In the genomic region with DNA sequence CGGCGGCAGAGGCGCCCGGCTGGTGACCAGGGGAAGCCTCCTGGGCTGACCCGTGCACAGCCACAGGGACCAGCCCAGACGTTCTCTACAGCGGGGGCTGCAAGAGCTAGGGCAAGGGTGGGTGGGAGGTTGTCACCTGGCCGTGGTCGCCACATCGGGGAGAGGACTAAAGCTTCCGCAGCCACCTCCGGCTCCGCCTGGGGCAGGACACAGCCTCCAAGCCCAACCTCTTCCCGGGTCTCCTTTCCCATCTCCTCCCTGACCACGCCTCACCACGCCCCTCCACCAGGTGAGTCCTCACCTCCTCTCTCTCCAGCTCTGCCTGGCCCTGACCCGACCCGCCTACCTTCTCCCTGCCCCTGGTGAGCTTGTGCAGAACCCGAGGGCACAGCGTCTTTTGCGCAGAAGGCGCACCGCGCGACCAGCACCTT, we compare ENCODE assay signal across 20 cellular contexts.
DNase-seq lines count a peak whose midpoint lies in the region; ATAC-seq and TF ChIP-seq lines count a peak whose summit lies in the region.
"Had no signal": no experiment of that assay in that cellular context is flagged by ENCODE, and none has a peak within 500 bp of the region (broad histone marks: within the 10 kb centered on the region; RNA-seq: fewer than 3 reads in every experiment).

No MANE protein-coding gene starts in this region.

- H3K79me2 ChIP-seq in GM23338 (replicated peaks; ENCODE audit: insufficient read depth), result no peaks in the 10 kb centered on the region

- DNase-seq in GM23338 (ENCODE audit: low spot score) (no peak), NCI-H510A (lab: John Stamatoyannopoulos, UW) (peak; percentile 58), iPS-NIHi11 (ENCODE audit: low spot score) (peak; percentile 26)
- no peak for DNase-seq in stimulated activated CD4-positive, alpha-beta T cell treated with anti-CD3 and anti-CD28 coated beads, Interleukin-12 subunit alpha, Interleukin-12 subunit beta, amount 100 ng/mL, for 4 hours
- DNase-seq in effector memory CD8-positive, alpha-beta T cell, result no peak
- DNase-seq: Calu3; CD8-positive, alpha-beta memory T cell; DMS153; GDM1; GOT3; KG1; NCI-H1092 treated with DMSO at 0.1 percent for 48 hours; NCI-H1694 treated with DMSO at 0.1 percent for 48 hours; NCI-H524; OCI-M1; Right ventricle myocardium superior had no signal

- H3K27me3 Mint-ChIP-seq in GM23338 (ENCODE audit: insufficient read depth, low read depth, poor library complexity) (peaks cover 10% of the 10 kb centered on the region), brain (peaks cover 18% of the 10 kb centered on the region)
- peaks cover 8 to 67% of the 10 kb centered on the region in 2 donors for H3K27me3 Mint-ChIP-seq in effector memory CD8-positive, alpha-beta T cell

- no peaks in the 10 kb centered on the region for H3K36me3 ChIP-seq in GM23338 (ENCODE audit: insufficient read depth)

- H3K36me3 Mint-ChIP-seq in GM23338 (ENCODE audit: low read depth) (no peaks in the 10 kb centered on the region), brain (no peaks in the 10 kb centered on the region)
- H3K36me3 Mint-ChIP-seq in effector memory CD8-positive, alpha-beta T cell (ENCODE audit: insufficient read depth), result peaks cover 3% of the 10 kb centered on the region
- H3K36me3 Mint-ChIP-seq: CD8-positive, alpha-beta memory T cell had no signal

- H3K4me3 Mint-ChIP-seq in GM23338 (no peak overlapping the region), brain (no peak overlapping the region)
- H3K4me3 Mint-ChIP-seq in effector memory CD8-positive, alpha-beta T cell, result no peak overlapping the region
- H3K4me3 Mint-ChIP-seq: CD8-positive, alpha-beta memory T cell had no signal

- H3K4me1 Mint-ChIP-seq in GM23338, result peaks cover 33% of the 10 kb centered on the region
- peaks cover 63% of the 10 kb centered on the region for H3K4me1 Mint-ChIP-seq in brain
- H3K4me1 Mint-ChIP-seq in effector memory CD8-positive, alpha-beta T cell (ENCODE audit: low read depth in 2 of 2), result peaks cover 0 to 6% of the 10 kb centered on the region in 2 donors

- no peaks in the 10 kb centered on the region for H4K20me1 ChIP-seq in GM23338 (replicated peaks; ENCODE audit: insufficient read depth)

- peaks cover 4% of the 10 kb centered on the region; the same call in 1 of the 2 replicates for H3K4me1 ChIP-seq in GM23338 (ENCODE audit: insufficient read depth)

- H3K9me3 Mint-ChIP-seq in GM23338 (no peaks in the 10 kb centered on the region; the same call in 2 of the 3 replicates), brain (no peaks in the 10 kb centered on the region)
- no peaks in the 10 kb centered on the region for H3K9me3 Mint-ChIP-seq in effector memory CD8-positive, alpha-beta T cell
- H3K9me3 Mint-ChIP-seq: CD8-positive, alpha-beta memory T cell had no signal

- no peaks in the 10 kb centered on the region for H3F3A ChIP-seq in GM23338 (replicated peaks; ENCODE audit: low read depth)

- H3K27me3 ChIP-seq in GM23338 (ENCODE audit: insufficient read depth), result no peaks in the 10 kb centered on the region

- no peak overlapping the region for H3K4me3 ChIP-seq in GM23338

- no peaks in the 10 kb centered on the region for H3K9me2 ChIP-seq in GM23338 (ENCODE audit: insufficient read depth)

- ATAC-seq in GM23338 (peak; percentile 7; the same call in 1 of the 3 replicates), HG02678 (IDR thresholded peaks at IDR 0.05; ENCODE audit: unreplicated experiment) (no peak), HG03196 (IDR thresholded peaks at IDR 0.05; ENCODE audit: unreplicated experiment) (no peak)
- ATAC-seq in effector memory CD8-positive, alpha-beta T cell (replicated peaks), result no peak

- H3K27ac Mint-ChIP-seq in GM23338 (no peak overlapping the region), brain (peak overlapping the region in 3 of 5 experiments; percentile 32 to 72 (median 70))
- no peak overlapping the region for H3K27ac Mint-ChIP-seq in effector memory CD8-positive, alpha-beta T cell

- H3K27ac ChIP-seq in GM23338 (ENCODE audit: low read depth), result no peak overlapping the region
- H3K27ac ChIP-seq: C4-2B had no signal

- no peak overlapping the region for H3K4me2 ChIP-seq in GM23338

- no peak overlapping the region for H2AFZ ChIP-seq in GM23338

- TF ChIP-seq CTCF in GM23338 (conservative IDR thresholded peaks at IDR 0.05; ENCODE audit: low read depth in 2 of 2) (no peak), brain (conservative IDR thresholded peaks at IDR 0.05) (no peak)

TF ChIP-seq in GM23338, 12 proteins besides CTCF, POLR2A, EP300 and RAD21 (continues in another document):
- TF ChIP-seq EZH2phosphoT487 (IDR thresholded peaks at IDR 0.05; ENCODE audit: unreplicated experiment) (no peak), ZNF331 (CRISPR knock-in tag; IDR thresholded peaks at IDR 0.05; ENCODE audit: low read depth) (no peak), ZNF114 (CRISPR knock-in tag; IDR thresholded peaks at IDR 0.05) (no peak), EZH2 (IDR thresholded peaks at IDR 0.05; ENCODE audit: low read depth, unreplicated experiment) (no peak), NANOG (IDR thresholded peaks at IDR 0.05; ENCODE audit: borderline replicate concordance) (no peak), STAT1 (IDR thresholded peaks at IDR 0.05; ENCODE audit: unreplicated experiment) (no peak), POLR2AphosphoS5 (IDR thresholded peaks at IDR 0.05; ENCODE audit: low read depth) (no peak)
- TF ChIP-seq, protein P1, sequence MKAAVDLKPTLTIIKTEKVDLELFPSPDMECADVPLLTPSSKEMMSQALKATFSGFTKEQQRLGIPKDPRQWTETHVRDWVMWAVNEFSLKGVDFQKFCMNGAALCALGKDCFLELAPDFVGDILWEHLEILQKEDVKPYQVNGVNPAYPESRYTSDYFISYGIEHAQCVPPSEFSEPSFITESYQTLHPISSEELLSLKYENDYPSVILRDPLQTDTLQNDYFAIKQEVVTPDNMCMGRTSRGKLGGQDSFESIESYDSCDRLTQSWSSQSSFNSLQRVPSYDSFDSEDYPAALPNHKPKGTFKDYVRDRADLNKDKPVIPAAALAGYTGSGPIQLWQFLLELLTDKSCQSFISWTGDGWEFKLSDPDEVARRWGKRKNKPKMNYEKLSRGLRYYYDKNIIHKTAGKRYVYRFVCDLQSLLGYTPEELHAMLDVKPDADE (IDR thresholded peaks at IDR 0.05), result no peak
- TF ChIP-seq, protein P2, sequence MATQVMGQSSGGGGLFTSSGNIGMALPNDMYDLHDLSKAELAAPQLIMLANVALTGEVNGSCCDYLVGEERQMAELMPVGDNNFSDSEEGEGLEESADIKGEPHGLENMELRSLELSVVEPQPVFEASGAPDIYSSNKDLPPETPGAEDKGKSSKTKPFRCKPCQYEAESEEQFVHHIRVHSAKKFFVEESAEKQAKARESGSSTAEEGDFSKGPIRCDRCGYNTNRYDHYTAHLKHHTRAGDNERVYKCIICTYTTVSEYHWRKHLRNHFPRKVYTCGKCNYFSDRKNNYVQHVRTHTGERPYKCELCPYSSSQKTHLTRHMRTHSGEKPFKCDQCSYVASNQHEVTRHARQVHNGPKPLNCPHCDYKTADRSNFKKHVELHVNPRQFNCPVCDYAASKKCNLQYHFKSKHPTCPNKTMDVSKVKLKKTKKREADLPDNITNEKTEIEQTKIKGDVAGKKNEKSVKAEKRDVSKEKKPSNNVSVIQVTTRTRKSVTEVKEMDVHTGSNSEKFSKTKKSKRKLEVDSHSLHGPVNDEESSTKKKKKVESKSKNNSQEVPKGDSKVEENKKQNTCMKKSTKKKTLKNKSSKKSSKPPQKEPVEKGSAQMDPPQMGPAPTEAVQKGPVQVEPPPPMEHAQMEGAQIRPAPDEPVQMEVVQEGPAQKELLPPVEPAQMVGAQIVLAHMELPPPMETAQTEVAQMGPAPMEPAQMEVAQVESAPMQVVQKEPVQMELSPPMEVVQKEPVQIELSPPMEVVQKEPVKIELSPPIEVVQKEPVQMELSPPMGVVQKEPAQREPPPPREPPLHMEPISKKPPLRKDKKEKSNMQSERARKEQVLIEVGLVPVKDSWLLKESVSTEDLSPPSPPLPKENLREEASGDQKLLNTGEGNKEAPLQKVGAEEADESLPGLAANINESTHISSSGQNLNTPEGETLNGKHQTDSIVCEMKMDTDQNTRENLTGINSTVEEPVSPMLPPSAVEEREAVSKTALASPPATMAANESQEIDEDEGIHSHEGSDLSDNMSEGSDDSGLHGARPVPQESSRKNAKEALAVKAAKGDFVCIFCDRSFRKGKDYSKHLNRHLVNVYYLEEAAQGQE (IDR thresholded peaks at IDR 0.05; ENCODE audit: unreplicated experiment), result no peak

Comparison
In these comparisons a context has a peak if more than half of its experiments do, and no peak if none do; other contexts are left out.
1. DNase-seq: peak in NCI-H510A (single experiment) and iPS-NIHi11 (single experiment); none in GM23338 (single experiment), stimulated activated CD4-positive, alpha-beta T cell treated with anti-CD3 and anti-CD28 coated beads, Interleukin-12 subunit alpha, Interleukin-12 subunit beta, amount 100 ng/mL, for 4 hours (single experiment) and effector memory CD8-positive, alpha-beta T cell (0 of 3).
2. H3K27ac Mint-ChIP-seq: peak in brain (3 of 5); none in GM23338 (single experiment) and effector memory CD8-positive, alpha-beta T cell (0 of 2).